Comparison of ENCODE assay signal across 1 cellular context in the genomic region with DNA sequence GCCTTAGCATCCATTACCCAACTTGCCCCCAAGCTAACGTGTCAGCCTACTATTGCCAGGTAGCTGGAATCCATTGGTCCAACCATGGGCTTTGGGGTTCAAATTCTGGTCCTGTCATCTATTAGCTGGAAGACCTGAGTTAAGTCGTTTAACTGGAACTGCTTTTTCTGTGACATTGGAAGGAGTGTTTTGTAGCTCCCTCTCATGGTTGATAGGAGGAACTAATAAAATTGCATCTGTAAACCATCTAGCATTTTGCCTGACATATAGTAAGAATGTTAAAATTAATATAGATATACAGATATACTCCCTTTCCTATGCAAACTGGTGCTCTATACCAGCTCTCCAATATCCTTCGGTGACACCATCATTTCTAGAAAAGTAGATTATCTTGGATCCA.
TF ChIP-seq lines count a peak whose summit lies in the region.

No MANE protein-coding gene starts in this region.

TF ChIP-seq in HCT116, 20 proteins besides CTCF, POLR2A, EP300 and RAD21 (continued from another document):
- TF ChIP-seq ELF1 (IDR thresholded peaks at IDR 0.05; ENCODE audit: borderline replicate concordance, low read depth), result no peak
- no peak for TF ChIP-seq FOSL1 (IDR thresholded peaks at IDR 0.05; ENCODE audit: low read depth)
- TF ChIP-seq EGR1 (IDR thresholded peaks at IDR 0.05; ENCODE audit: low read depth), result no peak
- TF ChIP-seq ZFX (IDR thresholded peaks at IDR 0.05), result no peak
- TF ChIP-seq SRF (IDR thresholded peaks at IDR 0.05; ENCODE audit: low read depth), result no peak
- no peak for TF ChIP-seq EZH2 (IDR thresholded peaks at IDR 0.05)
- TF ChIP-seq, protein P1, sequence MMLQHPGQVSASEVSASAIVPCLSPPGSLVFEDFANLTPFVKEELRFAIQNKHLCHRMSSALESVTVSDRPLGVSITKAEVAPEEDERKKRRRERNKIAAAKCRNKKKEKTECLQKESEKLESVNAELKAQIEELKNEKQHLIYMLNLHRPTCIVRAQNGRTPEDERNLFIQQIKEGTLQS (IDR thresholded peaks at IDR 0.05), result no peak
- no peak for TF ChIP-seq ZNF274 (IDR thresholded peaks at IDR 0.05; ENCODE audit: low read depth, low read length)
- no peak for TF ChIP-seq SP1 (IDR thresholded peaks at IDR 0.05; ENCODE audit: low read depth)
